In genomic region chr12:4649358-4649661, GRCh38 we compare ENCODE assay signal across 8 cellular contexts. TPM values are rescaled to one million over a fixed set of nuclear protein-coding genes. Genes with fewer than 3 reads are reported as not detected.
DNase-seq lines count a peak whose midpoint lies in the region; ATAC-seq and TF ChIP-seq lines count a peak whose summit lies in the region.

No MANE protein-coding gene starts in this region.

- peak overlapping the region; percentile 99 for H3K4me3 Mint-ChIP-seq in T-helper 17 cell

- ATAC-seq in T-helper 17 cell = no peak
- no peak for ATAC-seq in foreskin keratinocyte
- peak in 1 of 2 donors; percentile 7 for ATAC-seq in gastrocnemius medialis
- no peak for ATAC-seq in HG03135 (IDR thresholded peaks at IDR 0.05; ENCODE audit: unreplicated experiment)

- peak overlapping the region; percentile 98 for H3K27ac Mint-ChIP-seq in T-helper 17 cell

- H3K9me3 ChIP-seq in T-helper 17 cell (ENCODE audit: control insufficient read depth, low read length, poor library complexity, severe bottlenecking) (no peaks in the 10 kb centered on the region), gastrocnemius medialis (no peaks in the 10 kb centered on the region)

- peaks cover 4% of the 10 kb centered on the region for H3K4me1 ChIP-seq in foreskin keratinocyte
- H3K4me1 ChIP-seq in gastrocnemius medialis = peaks cover 44 to 46% of the 10 kb centered on the region in 2 donors

- no peak for TF ChIP-seq CTCF in GM12875 (IDR thresholded peaks at IDR 0.05; ENCODE audit: borderline replicate concordance, insufficient read depth, low read depth, low read length)
- TF ChIP-seq CTCF in foreskin keratinocyte (conservative IDR thresholded peaks at IDR 0.05) = no peak
- TF ChIP-seq CTCF in gastrocnemius medialis (IDR thresholded peaks at IDR 0.05 in 4 of 5, conservative IDR thresholded peaks at IDR 0.05 in 1 of 5) = no peak

- DNase-seq in T-helper 17 cell (no peak), foreskin keratinocyte (no peak), gastrocnemius medialis (no peak), Kasumi-1 (lab: John Stamatoyannopoulos, UW) (no peak), COLO829 (ENCODE audit: low spot score) (no peak), KBM-7 (no peak)

- intact Hi-C loops in gastrocnemius medialis (cut with DNase I; ENCODE audit: low total_unique reads) = loop anchor here (2.0 to 10.0 kb wide), 3 partner anchors 45 to 348 kb away; partner anchors contain the start of gene TIGAR

- in situ Hi-C loops in gastrocnemius medialis (cut with MboI; ENCODE audit: low sequenced_read_pairs in 4 of 4) (no loop called here), KBM-7 (cut with MboI; ENCODE audit: low pct_unique_long_range_greater_than_20kb, low sequenced_read_pairs) (no loop called here)

- no peaks in the 10 kb centered on the region for H3K27me3 Mint-ChIP-seq in T-helper 17 cell

- H3K36me3 Mint-ChIP-seq in T-helper 17 cell (ENCODE audit: low read depth) = peaks cover 10% of the 10 kb centered on the region

- H3K27ac ChIP-seq in foreskin keratinocyte (peak overlapping the region; percentile 91), gastrocnemius medialis (peak overlapping the region; percentile 79 to 92 (median 89))

- no peak for TF ChIP-seq POLR2A in gastrocnemius medialis (IDR thresholded peaks at IDR 0.05)

- H3K36me3 ChIP-seq in gastrocnemius medialis = peaks cover 0 to 1% of the 10 kb centered on the region in 2 donors

- no peaks in the 10 kb centered on the region for H3K27me3 ChIP-seq in foreskin keratinocyte
- H3K27me3 ChIP-seq in gastrocnemius medialis = no peaks in the 10 kb centered on the region

- H3K4me3 ChIP-seq in GM12875 (ENCODE audit: low read depth, low read length) (peak overlapping the region; percentile 91), gastrocnemius medialis (peak overlapping the region; percentile 72 to 90 (median 80))

- H3K4me1 Mint-ChIP-seq in T-helper 17 cell = peaks cover 28% of the 10 kb centered on the region

RNA-seq across cellular contexts. Expression of gene NDUFA9, which starts 0.4 kb away (rescaled TPM):
- total RNA-seq in T-helper 17 cell (10 to 100 TPM; 61.3 to 80.8 TPM), foreskin keratinocyte (129 TPM in 2 replicates), gastrocnemius medialis (100 to 1,000 TPM in 1 of 4 donors, 10 to 100 TPM in 3; 57.9 to 113 (median 69.5) TPM)
- 129 and 134 TPM in 2 replicates for polyA plus RNA-seq in foreskin keratinocyte

RNA-seq across cellular contexts. Expression of gene AKAP3, which starts 0.5 kb away (rescaled TPM):
- total RNA-seq in T-helper 17 cell (1 to 10 TPM; 1.6 to 2.6 TPM), foreskin keratinocyte (1.2 and 1.7 TPM in 2 replicates), gastrocnemius medialis (1 to 10 TPM in 1 of 4 donors, under 1 TPM in 3; 0.27 to 1.7 (median 0.71) TPM)
- polyA plus RNA-seq in foreskin keratinocyte = 0.35 and 0.42 TPM in 2 replicates
